ENCODE assay signal across 1 cellular context in the genomic region with DNA sequence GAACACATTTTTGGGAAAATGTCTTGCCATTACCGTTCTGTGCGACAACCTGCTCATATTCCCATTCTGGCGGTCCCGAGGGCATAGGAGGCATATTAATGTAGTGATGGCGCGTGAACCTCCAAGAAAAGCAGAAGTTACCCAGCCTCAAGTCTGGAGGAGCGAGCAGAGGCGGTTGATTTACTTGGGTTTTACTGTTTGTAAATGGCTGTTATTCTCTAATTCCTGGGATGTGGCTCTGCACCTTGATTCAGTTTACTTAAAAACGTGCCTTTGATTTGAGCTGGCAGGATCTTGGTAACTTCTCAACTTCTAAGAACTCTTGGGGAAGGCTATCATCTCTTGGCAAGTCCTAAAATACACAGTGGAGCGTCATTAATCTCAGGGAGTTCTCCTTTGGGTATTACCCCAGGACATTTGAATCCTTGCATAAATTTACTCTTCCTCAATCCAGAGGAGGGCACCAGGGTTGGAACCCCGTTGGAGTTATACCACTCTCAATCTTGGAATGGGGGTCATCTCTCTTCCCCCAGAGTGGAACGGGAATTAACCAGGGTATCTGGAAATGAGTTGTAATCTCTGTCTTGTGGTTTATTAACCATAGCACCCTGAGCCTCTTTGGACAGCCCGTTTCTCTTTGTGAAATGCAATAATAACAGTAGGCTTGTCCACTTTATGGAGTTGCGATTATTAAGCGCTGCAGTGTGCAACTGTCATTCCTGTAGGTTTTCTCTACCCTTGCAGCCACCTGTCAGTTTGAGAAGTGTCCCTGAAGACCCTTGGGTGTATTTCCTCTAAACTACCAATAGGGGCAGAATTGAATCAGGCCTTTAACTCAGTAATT.
TF ChIP-seq lines count a peak whose summit lies in the region.

No MANE protein-coding gene starts in this region.

TF ChIP-seq in GM12878, 131 proteins besides CTCF, POLR2A, EP300 and RAD21 (continued from another document and continues in another):
- no peak for TF ChIP-seq E2F8 (IDR thresholded peaks at IDR 0.05; ENCODE audit: low read depth, partially characterized antibody)
- no peak for TF ChIP-seq RELB (IDR thresholded peaks at IDR 0.05; ENCODE audit: low read depth)
- TF ChIP-seq, protein P1, sequence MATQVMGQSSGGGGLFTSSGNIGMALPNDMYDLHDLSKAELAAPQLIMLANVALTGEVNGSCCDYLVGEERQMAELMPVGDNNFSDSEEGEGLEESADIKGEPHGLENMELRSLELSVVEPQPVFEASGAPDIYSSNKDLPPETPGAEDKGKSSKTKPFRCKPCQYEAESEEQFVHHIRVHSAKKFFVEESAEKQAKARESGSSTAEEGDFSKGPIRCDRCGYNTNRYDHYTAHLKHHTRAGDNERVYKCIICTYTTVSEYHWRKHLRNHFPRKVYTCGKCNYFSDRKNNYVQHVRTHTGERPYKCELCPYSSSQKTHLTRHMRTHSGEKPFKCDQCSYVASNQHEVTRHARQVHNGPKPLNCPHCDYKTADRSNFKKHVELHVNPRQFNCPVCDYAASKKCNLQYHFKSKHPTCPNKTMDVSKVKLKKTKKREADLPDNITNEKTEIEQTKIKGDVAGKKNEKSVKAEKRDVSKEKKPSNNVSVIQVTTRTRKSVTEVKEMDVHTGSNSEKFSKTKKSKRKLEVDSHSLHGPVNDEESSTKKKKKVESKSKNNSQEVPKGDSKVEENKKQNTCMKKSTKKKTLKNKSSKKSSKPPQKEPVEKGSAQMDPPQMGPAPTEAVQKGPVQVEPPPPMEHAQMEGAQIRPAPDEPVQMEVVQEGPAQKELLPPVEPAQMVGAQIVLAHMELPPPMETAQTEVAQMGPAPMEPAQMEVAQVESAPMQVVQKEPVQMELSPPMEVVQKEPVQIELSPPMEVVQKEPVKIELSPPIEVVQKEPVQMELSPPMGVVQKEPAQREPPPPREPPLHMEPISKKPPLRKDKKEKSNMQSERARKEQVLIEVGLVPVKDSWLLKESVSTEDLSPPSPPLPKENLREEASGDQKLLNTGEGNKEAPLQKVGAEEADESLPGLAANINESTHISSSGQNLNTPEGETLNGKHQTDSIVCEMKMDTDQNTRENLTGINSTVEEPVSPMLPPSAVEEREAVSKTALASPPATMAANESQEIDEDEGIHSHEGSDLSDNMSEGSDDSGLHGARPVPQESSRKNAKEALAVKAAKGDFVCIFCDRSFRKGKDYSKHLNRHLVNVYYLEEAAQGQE (IDR thresholded peaks at IDR 0.05; ENCODE audit: low read depth, low read length), result no peak
- TF ChIP-seq ZNF217 (IDR thresholded peaks at IDR 0.05), result no peak
- no peak for TF ChIP-seq ATF3 (IDR thresholded peaks at IDR 0.05; ENCODE audit: borderline replicate concordance, extremely low read depth, low read depth, low read length)
- TF ChIP-seq, protein P2, sequence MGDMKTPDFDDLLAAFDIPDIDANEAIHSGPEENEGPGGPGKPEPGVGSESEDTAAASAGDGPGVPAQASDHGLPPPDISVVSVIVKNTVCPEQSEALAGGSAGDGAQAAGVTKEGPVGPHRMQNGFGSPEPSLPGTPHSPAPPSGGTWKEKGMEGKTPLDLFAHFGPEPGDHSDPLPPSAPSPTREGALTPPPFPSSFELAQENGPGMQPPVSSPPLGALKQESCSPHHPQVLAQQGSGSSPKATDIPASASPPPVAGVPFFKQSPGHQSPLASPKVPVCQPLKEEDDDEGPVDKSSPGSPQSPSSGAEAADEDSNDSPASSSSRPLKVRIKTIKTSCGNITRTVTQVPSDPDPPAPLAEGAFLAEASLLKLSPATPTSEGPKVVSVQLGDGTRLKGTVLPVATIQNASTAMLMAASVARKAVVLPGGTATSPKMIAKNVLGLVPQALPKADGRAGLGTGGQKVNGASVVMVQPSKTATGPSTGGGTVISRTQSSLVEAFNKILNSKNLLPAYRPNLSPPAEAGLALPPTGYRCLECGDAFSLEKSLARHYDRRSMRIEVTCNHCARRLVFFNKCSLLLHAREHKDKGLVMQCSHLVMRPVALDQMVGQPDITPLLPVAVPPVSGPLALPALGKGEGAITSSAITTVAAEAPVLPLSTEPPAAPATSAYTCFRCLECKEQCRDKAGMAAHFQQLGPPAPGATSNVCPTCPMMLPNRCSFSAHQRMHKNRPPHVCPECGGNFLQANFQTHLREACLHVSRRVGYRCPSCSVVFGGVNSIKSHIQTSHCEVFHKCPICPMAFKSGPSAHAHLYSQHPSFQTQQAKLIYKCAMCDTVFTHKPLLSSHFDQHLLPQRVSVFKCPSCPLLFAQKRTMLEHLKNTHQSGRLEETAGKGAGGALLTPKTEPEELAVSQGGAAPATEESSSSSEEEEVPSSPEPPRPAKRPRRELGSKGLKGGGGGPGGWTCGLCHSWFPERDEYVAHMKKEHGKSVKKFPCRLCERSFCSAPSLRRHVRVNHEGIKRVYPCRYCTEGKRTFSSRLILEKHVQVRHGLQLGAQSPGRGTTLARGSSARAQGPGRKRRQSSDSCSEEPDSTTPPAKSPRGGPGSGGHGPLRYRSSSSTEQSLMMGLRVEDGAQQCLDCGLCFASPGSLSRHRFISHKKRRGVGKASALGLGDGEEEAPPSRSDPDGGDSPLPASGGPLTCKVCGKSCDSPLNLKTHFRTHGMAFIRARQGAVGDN (IDR thresholded peaks at IDR 0.05), result no peak
- TF ChIP-seq RELA (IDR thresholded peaks at IDR 0.05; ENCODE audit: borderline replicate concordance, partially characterized antibody), result no peak
- no peak for TF ChIP-seq SMAD5 (IDR thresholded peaks at IDR 0.05; ENCODE audit: low read depth)
- no peak for TF ChIP-seq CHD4 (IDR thresholded peaks at IDR 0.05)
- no peak for TF ChIP-seq FOXM1 (IDR thresholded peaks at IDR 0.05; ENCODE audit: low read depth, low read length)
- TF ChIP-seq POLR2AphosphoS2 (IDR thresholded peaks at IDR 0.05; ENCODE audit: low read depth, low read length), result no peak
- no peak for TF ChIP-seq MEF2A (IDR thresholded peaks at IDR 0.05; ENCODE audit: insufficient read depth, low read depth, low read length)
- TF ChIP-seq, protein P3, sequence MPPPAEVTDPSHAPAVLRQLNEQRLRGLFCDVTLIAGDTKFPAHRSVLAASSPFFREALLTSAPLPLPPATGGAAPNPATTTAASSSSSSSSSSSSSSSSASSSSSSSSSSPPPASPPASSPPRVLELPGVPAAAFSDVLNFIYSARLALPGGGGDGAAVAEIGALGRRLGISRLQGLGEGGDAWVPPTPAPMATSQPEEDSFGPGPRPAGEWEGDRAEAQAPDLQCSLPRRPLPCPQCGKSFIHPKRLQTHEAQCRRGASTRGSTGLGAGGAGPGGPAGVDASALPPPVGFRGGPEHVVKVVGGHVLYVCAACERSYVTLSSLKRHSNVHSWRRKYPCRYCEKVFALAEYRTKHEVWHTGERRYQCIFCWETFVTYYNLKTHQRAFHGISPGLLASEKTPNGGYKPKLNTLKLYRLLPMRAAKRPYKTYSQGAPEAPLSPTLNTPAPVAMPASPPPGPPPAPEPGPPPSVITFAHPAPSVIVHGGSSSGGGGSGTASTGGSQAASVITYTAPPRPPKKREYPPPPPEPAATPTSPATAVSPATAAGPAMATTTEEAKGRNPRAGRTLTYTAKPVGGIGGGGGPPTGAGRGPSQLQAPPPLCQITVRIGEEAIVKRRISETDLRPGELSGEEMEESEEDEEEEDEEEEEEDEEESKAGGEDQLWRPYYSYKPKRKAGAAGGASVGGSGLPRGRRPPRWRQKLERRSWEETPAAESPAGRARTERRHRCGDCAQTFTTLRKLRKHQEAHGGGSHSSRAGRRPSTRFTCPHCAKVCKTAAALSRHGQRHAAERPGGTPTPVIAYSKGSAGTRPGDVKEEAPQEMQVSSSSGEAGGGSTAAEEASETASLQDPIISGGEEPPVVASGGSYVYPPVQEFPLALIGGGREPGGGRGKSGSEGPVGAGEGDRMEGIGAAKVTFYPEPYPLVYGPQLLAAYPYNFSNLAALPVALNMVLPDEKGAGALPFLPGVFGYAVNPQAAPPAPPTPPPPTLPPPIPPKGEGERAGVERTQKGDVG (CRISPR knock-in tag; IDR thresholded peaks at IDR 0.05), result no peak
- TF ChIP-seq ASH2L (IDR thresholded peaks at IDR 0.05; ENCODE audit: borderline replicate concordance, low read depth), result no peak
- no peak for TF ChIP-seq NFYA (IDR thresholded peaks at IDR 0.05; ENCODE audit: borderline replicate concordance, low read depth, low read length)
- no peak for TF ChIP-seq FOXK2 (IDR thresholded peaks at IDR 0.05)
- TF ChIP-seq ATF2 (IDR thresholded peaks at IDR 0.05; ENCODE audit: low read length), result no peak
- TF ChIP-seq ESRRA (IDR thresholded peaks at IDR 0.05; ENCODE audit: low read length), result no peak
- TF ChIP-seq TCF12 (IDR thresholded peaks at IDR 0.05; ENCODE audit: low read depth, low read length), result 0 out of 2 replicates have a peak, but pooled peaks have one; percentile 26
- no peak for TF ChIP-seq NR2C1 (IDR thresholded peaks at IDR 0.05)
- no peak for TF ChIP-seq TAF1 (IDR thresholded peaks at IDR 0.05; ENCODE audit: borderline replicate concordance, low read depth, low read length)
- peak; percentile 62; the same call in 1 of the 2 replicates for TF ChIP-seq NFIC (IDR thresholded peaks at IDR 0.05; ENCODE audit: low read depth, low read length)
- no peak for TF ChIP-seq ZNF207 (IDR thresholded peaks at IDR 0.05; ENCODE audit: borderline replicate concordance)
- TF ChIP-seq ZNF24 (IDR thresholded peaks at IDR 0.05), result no peak
- no peak for TF ChIP-seq RFX5 (IDR thresholded peaks at IDR 0.05; ENCODE audit: low read depth, low read length)
- peak; percentile 39; the same call in 1 of the 2 replicates for TF ChIP-seq SMC3 (IDR thresholded peaks at IDR 0.05; ENCODE audit: borderline replicate concordance, low read length)
- TF ChIP-seq DPF2 (IDR thresholded peaks at IDR 0.05), result no peak; the same call in 1 of the 2 replicates
- TF ChIP-seq, protein P4, sequence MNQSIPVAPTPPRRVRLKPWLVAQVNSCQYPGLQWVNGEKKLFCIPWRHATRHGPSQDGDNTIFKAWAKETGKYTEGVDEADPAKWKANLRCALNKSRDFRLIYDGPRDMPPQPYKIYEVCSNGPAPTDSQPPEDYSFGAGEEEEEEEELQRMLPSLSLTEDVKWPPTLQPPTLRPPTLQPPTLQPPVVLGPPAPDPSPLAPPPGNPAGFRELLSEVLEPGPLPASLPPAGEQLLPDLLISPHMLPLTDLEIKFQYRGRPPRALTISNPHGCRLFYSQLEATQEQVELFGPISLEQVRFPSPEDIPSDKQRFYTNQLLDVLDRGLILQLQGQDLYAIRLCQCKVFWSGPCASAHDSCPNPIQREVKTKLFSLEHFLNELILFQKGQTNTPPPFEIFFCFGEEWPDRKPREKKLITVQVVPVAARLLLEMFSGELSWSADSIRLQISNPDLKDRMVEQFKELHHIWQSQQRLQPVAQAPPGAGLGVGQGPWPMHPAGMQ (IDR thresholded peaks at IDR 0.05; ENCODE audit: borderline replicate concordance), result no peak
- TF ChIP-seq, protein P5, sequence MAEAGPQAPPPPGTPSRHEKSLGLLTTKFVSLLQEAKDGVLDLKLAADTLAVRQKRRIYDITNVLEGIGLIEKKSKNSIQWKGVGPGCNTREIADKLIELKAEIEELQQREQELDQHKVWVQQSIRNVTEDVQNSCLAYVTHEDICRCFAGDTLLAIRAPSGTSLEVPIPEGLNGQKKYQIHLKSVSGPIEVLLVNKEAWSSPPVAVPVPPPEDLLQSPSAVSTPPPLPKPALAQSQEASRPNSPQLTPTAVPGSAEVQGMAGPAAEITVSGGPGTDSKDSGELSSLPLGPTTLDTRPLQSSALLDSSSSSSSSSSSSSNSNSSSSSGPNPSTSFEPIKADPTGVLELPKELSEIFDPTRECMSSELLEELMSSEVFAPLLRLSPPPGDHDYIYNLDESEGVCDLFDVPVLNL (IDR thresholded peaks at IDR 0.05; ENCODE audit: low read depth, low read length), result no peak
- TF ChIP-seq, protein P6, sequence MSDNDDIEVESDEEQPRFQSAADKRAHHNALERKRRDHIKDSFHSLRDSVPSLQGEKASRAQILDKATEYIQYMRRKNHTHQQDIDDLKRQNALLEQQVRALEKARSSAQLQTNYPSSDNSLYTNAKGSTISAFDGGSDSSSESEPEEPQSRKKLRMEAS (IDR thresholded peaks at IDR 0.05; ENCODE audit: low read depth, low read length), result no peak
- TF ChIP-seq HCFC1 (IDR thresholded peaks at IDR 0.05; ENCODE audit: low read length), result no peak
- TF ChIP-seq ZNF384 (IDR thresholded peaks at IDR 0.05; ENCODE audit: borderline replicate concordance, low read depth, low read length), result no peak
- no peak for TF ChIP-seq KAT2A (conservative IDR thresholded peaks at IDR 0.05; ENCODE audit: control insufficient read depth, low read depth, low read length)
- TF ChIP-seq SREBF2 (IDR thresholded peaks at IDR 0.05; ENCODE audit: low read length), result no peak
